ENCODE assay signal across 8 cellular contexts in genomic region chr12:27975222-27976136, GRCh38. TPM values are rescaled to one million over a fixed set of nuclear protein-coding genes. Genes with fewer than 3 reads are reported as not detected.
DNase-seq lines count a peak whose midpoint lies in the region; ATAC-seq and TF ChIP-seq lines count a peak whose summit lies in the region.
"Had no signal": no experiment of that assay in that cellular context is flagged by ENCODE, and none has a peak within 500 bp of the region (broad histone marks: within the 10 kb centered on the region; RNA-seq: fewer than 3 reads in every experiment).

No MANE protein-coding gene starts in this region.

- no peaks in the 10 kb centered on the region for H3K36me3 ChIP-seq in GM23338 (ENCODE audit: insufficient read depth)
- H3K36me3 ChIP-seq in RWPE2 (ENCODE audit: low read depth), result peaks cover 4% of the 10 kb centered on the region; the same call in 1 of the 2 replicates
- H3K36me3 ChIP-seq in effector memory CD4-positive, alpha-beta T cell (ENCODE audit: control insufficient read depth, insufficient read depth, low read length), result no peaks in the 10 kb centered on the region

- H3K27ac Mint-ChIP-seq in GM23338, result no peak overlapping the region

- H4K20me1 ChIP-seq in GM23338 (replicated peaks; ENCODE audit: insufficient read depth), result 0 out of 2 replicates have a peak, but pooled peaks cover 5% of the 10 kb centered on the region

- H3F3A ChIP-seq in GM23338 (replicated peaks; ENCODE audit: low read depth), result peaks cover 6% of the 10 kb centered on the region; the same call in 1 of the 2 replicates

- no peaks in the 10 kb centered on the region for H3K79me2 ChIP-seq in GM23338 (replicated peaks; ENCODE audit: insufficient read depth)

- peak overlapping the region; percentile 88 for H3K4me2 ChIP-seq in GM23338

- TF ChIP-seq CTCF in GM23338 (conservative IDR thresholded peaks at IDR 0.05; ENCODE audit: low read depth in 2 of 2), result no peak
- TF ChIP-seq CTCF in RWPE2 (IDR thresholded peaks at IDR 0.05; ENCODE audit: poor library complexity, severe bottlenecking), result no peak

- peaks cover 42% of the 10 kb centered on the region for H3K4me1 Mint-ChIP-seq in GM23338

- H3K27me3 ChIP-seq in GM23338 (ENCODE audit: insufficient read depth), result peaks cover 95% of the 10 kb centered on the region
- no peaks in the 10 kb centered on the region for H3K27me3 ChIP-seq in RWPE2 (ENCODE audit: insufficient read depth, poor library complexity, severe bottlenecking)
- H3K27me3 ChIP-seq in effector memory CD4-positive, alpha-beta T cell (replicated peaks; ENCODE audit: control insufficient read depth, insufficient read depth, low read length, poor library complexity, severe bottlenecking), result peaks cover 34% of the 10 kb centered on the region

- no peaks in the 10 kb centered on the region for H3K9me2 ChIP-seq in GM23338 (ENCODE audit: insufficient read depth)

- peaks cover 52% of the 10 kb centered on the region for H3K4me1 ChIP-seq in GM23338 (ENCODE audit: insufficient read depth)
- peaks cover 31% of the 10 kb centered on the region for H3K4me1 ChIP-seq in RWPE2 (ENCODE audit: insufficient read depth, poor library complexity, severe bottlenecking)
- H3K4me1 ChIP-seq in effector memory CD4-positive, alpha-beta T cell (ENCODE audit: control insufficient read depth, insufficient read depth, low read length, poor library complexity, severe bottlenecking), result peaks cover 8% of the 10 kb centered on the region

- H3K4me3 Mint-ChIP-seq in GM23338, result peak overlapping the region; percentile 85

- intact Hi-C loops in sciatic nerve (cut with DNase I), result no loop called here

- no peak overlapping the region for H3K27ac ChIP-seq in GM23338 (ENCODE audit: low read depth)
- peak overlapping the region; percentile 96 for H3K27ac ChIP-seq in RWPE2 (ENCODE audit: poor library complexity, severe bottlenecking)
- no peak overlapping the region for H3K27ac ChIP-seq in effector memory CD4-positive, alpha-beta T cell (ENCODE audit: insufficient read depth, low read length, poor library complexity, severe bottlenecking)

- H3K4me3 ChIP-seq in GM23338 (peak overlapping the region; percentile 69), RWPE2 (ENCODE audit: severe bottlenecking) (peak overlapping the region; percentile 34)
- no peak overlapping the region for H3K4me3 ChIP-seq in effector memory CD4-positive, alpha-beta T cell (ENCODE audit: insufficient read depth, low read depth, low read length, poor library complexity, severe bottlenecking)
- H3K4me3 ChIP-seq: lung had no signal

- H3K27me3 Mint-ChIP-seq in GM23338 (ENCODE audit: insufficient read depth, low read depth, poor library complexity), result peaks cover 76% of the 10 kb centered on the region

- peak; percentile 72 for ATAC-seq in GM23338
- peak; percentile 62 for ATAC-seq in RWPE2 (ENCODE audit: low read depth)
- peak; percentile 41 for ATAC-seq in sciatic nerve
- ATAC-seq in HG03432 (IDR thresholded peaks at IDR 0.05; ENCODE audit: unreplicated experiment), result no peak

- no peaks in the 10 kb centered on the region for H3K9me3 ChIP-seq in RWPE2 (ENCODE audit: severe bottlenecking)
- H3K9me3 ChIP-seq in effector memory CD4-positive, alpha-beta T cell (ENCODE audit: control insufficient read depth, low read length), result no peaks in the 10 kb centered on the region

- DNase-seq in GM23338 (ENCODE audit: low spot score) (peak; percentile 73), RWPE2 (ENCODE audit: low spot score) (peak; percentile 62), fibroblast of peridontal ligament (ENCODE audit: extremely low read depth) (peak; percentile 68), sciatic nerve (ENCODE audit: low spot score) (peak; percentile 57), NCI-H446 (lab: John Stamatoyannopoulos, UW) (no peak)
- no peak for DNase-seq in effector memory CD4-positive, alpha-beta T cell

- peak overlapping the region; percentile 88 for H2AFZ ChIP-seq in GM23338

- H3K9me3 Mint-ChIP-seq in GM23338, result no peaks in the 10 kb centered on the region

- H3K36me3 Mint-ChIP-seq in GM23338 (ENCODE audit: low read depth), result peaks cover 3% of the 10 kb centered on the region; the same call in 1 of the 3 replicates

TF ChIP-seq in GM23338, 12 proteins besides CTCF, POLR2A, EP300 and RAD21:
- TF ChIP-seq, protein P1, sequence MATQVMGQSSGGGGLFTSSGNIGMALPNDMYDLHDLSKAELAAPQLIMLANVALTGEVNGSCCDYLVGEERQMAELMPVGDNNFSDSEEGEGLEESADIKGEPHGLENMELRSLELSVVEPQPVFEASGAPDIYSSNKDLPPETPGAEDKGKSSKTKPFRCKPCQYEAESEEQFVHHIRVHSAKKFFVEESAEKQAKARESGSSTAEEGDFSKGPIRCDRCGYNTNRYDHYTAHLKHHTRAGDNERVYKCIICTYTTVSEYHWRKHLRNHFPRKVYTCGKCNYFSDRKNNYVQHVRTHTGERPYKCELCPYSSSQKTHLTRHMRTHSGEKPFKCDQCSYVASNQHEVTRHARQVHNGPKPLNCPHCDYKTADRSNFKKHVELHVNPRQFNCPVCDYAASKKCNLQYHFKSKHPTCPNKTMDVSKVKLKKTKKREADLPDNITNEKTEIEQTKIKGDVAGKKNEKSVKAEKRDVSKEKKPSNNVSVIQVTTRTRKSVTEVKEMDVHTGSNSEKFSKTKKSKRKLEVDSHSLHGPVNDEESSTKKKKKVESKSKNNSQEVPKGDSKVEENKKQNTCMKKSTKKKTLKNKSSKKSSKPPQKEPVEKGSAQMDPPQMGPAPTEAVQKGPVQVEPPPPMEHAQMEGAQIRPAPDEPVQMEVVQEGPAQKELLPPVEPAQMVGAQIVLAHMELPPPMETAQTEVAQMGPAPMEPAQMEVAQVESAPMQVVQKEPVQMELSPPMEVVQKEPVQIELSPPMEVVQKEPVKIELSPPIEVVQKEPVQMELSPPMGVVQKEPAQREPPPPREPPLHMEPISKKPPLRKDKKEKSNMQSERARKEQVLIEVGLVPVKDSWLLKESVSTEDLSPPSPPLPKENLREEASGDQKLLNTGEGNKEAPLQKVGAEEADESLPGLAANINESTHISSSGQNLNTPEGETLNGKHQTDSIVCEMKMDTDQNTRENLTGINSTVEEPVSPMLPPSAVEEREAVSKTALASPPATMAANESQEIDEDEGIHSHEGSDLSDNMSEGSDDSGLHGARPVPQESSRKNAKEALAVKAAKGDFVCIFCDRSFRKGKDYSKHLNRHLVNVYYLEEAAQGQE (IDR thresholded peaks at IDR 0.05; ENCODE audit: unreplicated experiment), result peak; percentile 87
- no peak for TF ChIP-seq NANOG (IDR thresholded peaks at IDR 0.05; ENCODE audit: borderline replicate concordance)
- peak; percentile 80 for TF ChIP-seq EZH2phosphoT487 (IDR thresholded peaks at IDR 0.05; ENCODE audit: unreplicated experiment)
- TF ChIP-seq EZH2 (IDR thresholded peaks at IDR 0.05; ENCODE audit: low read depth, unreplicated experiment), result peak; percentile 93

RNA-seq across cellular contexts. Expression of gene PTHLH, which starts 2.9 kb away (rescaled TPM):
- not detected in 2 replicates for total RNA-seq in GM23338 (2014; rRNA removed; shearing (Covaris generic))
- not detected in 2 replicates for polyA plus RNA-seq in GM23338 (2016; fragmentation: Nextera tagmentation; extraction: Ambion mirVana)
- total RNA-seq in sciatic nerve, result 8.3 TPM

Comparison
In these comparisons a context has a peak if more than half of its experiments do, and no peak if none do; other contexts are left out.
1. DNase-seq: peak in GM23338 (single experiment), RWPE2 (single experiment), fibroblast of peridontal ligament (single experiment) and sciatic nerve (single experiment); none in effector memory CD4-positive, alpha-beta T cell (0 of 3) and NCI-H446 (0 of 2).